ENCODE assay signal across 14 cellular contexts in the genomic region with DNA sequence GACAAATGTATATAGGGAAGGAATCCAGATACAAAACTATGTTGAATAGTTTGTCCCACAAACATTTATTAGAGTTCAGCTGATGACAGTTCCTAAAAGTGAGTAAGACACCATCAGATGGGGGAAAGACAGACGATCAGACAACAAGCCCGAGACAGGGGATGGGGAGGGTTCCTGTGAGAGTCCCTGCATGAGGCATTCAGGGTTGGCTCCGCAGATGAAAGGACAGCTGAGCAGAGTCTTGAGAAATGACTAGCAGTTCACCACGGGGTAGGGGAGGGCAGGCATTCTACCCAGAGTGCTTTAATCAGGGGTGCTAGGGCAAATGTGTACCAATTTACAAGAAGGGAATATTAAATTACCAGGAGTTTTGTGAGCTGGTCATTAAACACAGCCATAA. TPM values are rescaled to one million over a fixed set of nuclear protein-coding genes. Genes with fewer than 3 reads are reported as not detected.
DNase-seq lines count a peak whose midpoint lies in the region; ATAC-seq and TF ChIP-seq lines count a peak whose summit lies in the region.
"Had no signal": no experiment of that assay in that cellular context is flagged by ENCODE, and none has a peak within 500 bp of the region (broad histone marks: within the 10 kb centered on the region; RNA-seq: fewer than 3 reads in every experiment).

No MANE protein-coding gene starts in this region.

- no peaks in the 10 kb centered on the region for H3K9me2 ChIP-seq in SK-N-SH

- H3K36me3 ChIP-seq in SK-N-SH (replicated peaks in 1 of 2; ENCODE audit: control insufficient read depth in 1 of 2, insufficient read depth in 2 of 2, low read length in 1 of 2) (no peaks in the 10 kb centered on the region), mesenchymal stem cell (ENCODE audit: control insufficient read depth in 1 of 2, insufficient read depth in 2 of 2, low read depth in 1 of 2, low read length in 2 of 2) (no peaks in the 10 kb centered on the region)
- H3K36me3 ChIP-seq: spleen, upper lobe of left lung had no signal

- peaks cover 8% of the 10 kb centered on the region for H3F3A ChIP-seq in SK-N-SH (replicated peaks; ENCODE audit: insufficient read depth)

- no peak overlapping the region for H3K27ac Mint-ChIP-seq in HFFc6
- H3K27ac Mint-ChIP-seq: natural killer cell treated with Interleukin-12 subunit alpha and Interleukin-12 subunit beta and Interleukin-15 and Interleukin-18, amount 100 ng/mL, for 72 hours had no signal

- no peak overlapping the region for H3K4me2 ChIP-seq in SK-N-SH
- H3K4me2 ChIP-seq in mesenchymal stem cell (ENCODE audit: low read length, poor library complexity, severe bottlenecking), result no peak overlapping the region

- peaks cover 0 to 14% of the 10 kb centered on the region in 2 experiments; a peak in 2 of 4 replicates for H3K4me1 ChIP-seq in SK-N-SH (ENCODE audit: control insufficient read depth in 1 of 2, insufficient read depth in 2 of 2, low read depth in 1 of 2, low read length in 1 of 2)
- H3K4me1 ChIP-seq in mesenchymal stem cell (ENCODE audit: control insufficient read depth, insufficient read depth, low read depth, low read length), result peaks cover 2% of the 10 kb centered on the region
- H3K4me1 ChIP-seq: upper lobe of left lung had no signal

- intact Hi-C loops in left colon (cut with DNase I, micrococcal nuclease), result no loop called here

- H3K36me3 Mint-ChIP-seq in HFFc6 (ENCODE audit: low read depth), result 0 out of 2 replicates have a peak, but pooled peaks cover 3% of the 10 kb centered on the region

- H2AFZ ChIP-seq in SK-N-SH (ENCODE audit: low read depth), result no peak overlapping the region
- H2AFZ ChIP-seq in mesenchymal stem cell (ENCODE audit: low read depth, low read length), result no peak overlapping the region

- TF ChIP-seq EP300 in SK-N-SH (IDR thresholded peaks at IDR 0.05; ENCODE audit: borderline replicate concordance in 1 of 2, low read depth in 1 of 2, low read length in 1 of 2), result no peak

- CTCF ChIA-PET in SK-N-SH (lab: Yijun Ruan, JAX), result no interaction called here

- H3K27ac ChIP-seq in SK-N-SH (ENCODE audit: low read depth in 2 of 2, low read length in 1 of 2) (no peak overlapping the region), mesenchymal stem cell (ENCODE audit: low read length, poor library complexity, severe bottlenecking) (no peak overlapping the region)
- H3K27ac ChIP-seq: spleen, upper lobe of left lung had no signal

- H3K4me3 ChIP-seq in SK-N-SH (ENCODE audit: low read depth in 2 of 2, low read length in 1 of 2) (no peak overlapping the region), mesenchymal stem cell (ENCODE audit: insufficient read depth in 1 of 2, low read depth in 1 of 2, low read length in 2 of 2) (no peak overlapping the region)
- H3K4me3 ChIP-seq: spleen, upper lobe of left lung had no signal

- H3K9me3 ChIP-seq in SK-N-SH (no peaks in the 10 kb centered on the region), mesenchymal stem cell (ENCODE audit: control insufficient read depth, low read length) (no peaks in the 10 kb centered on the region)
- H3K9me3 ChIP-seq: spleen, upper lobe of left lung had no signal

- H4K20me1 ChIP-seq in SK-N-SH (ENCODE audit: insufficient read depth), result no peaks in the 10 kb centered on the region

- H3K9ac ChIP-seq in SK-N-SH, result no peak overlapping the region
- H3K9ac ChIP-seq in mesenchymal stem cell (ENCODE audit: low read length), result no peak overlapping the region

- H2BK15ac ChIP-seq in mesenchymal stem cell (ENCODE audit: low read depth, poor library complexity, severe bottlenecking), result no peak overlapping the region

- no peak overlapping the region for H3K4me3 Mint-ChIP-seq in HFFc6
- H3K4me3 Mint-ChIP-seq: natural killer cell treated with Interleukin-12 subunit alpha and Interleukin-12 subunit beta and Interleukin-15 and Interleukin-18, amount 100 ng/mL, for 72 hours had no signal

- DNase-seq in SK-N-SH, result no peak
- peak; percentile 10 for DNase-seq in activated T-cell treated with anti-CD3 and anti-CD28 coated beads for 48 hours (ENCODE audit: low read depth)
- peak; percentile 17 for DNase-seq in iris pigment epithelial cell (ENCODE audit: low read depth)
- DNase-seq in stimulated activated CD8-positive, alpha-beta memory T cell treated with anti-CD3 and anti-CD28 coated beads, Interleukin-15, amount 100 ng/mL, for 1 hour (ENCODE audit: low read depth), result peak; percentile 11
- DNase-seq in left colon, result no peak
- no peak for DNase-seq in HFFc6
- no peak for DNase-seq in mesenchymal stem cell
- DNase-seq: MM.1S, NCI-H510A, Right ventricle myocardium superior, spleen, upper lobe of left lung had no signal

- no peaks in the 10 kb centered on the region for H3K79me1 ChIP-seq in mesenchymal stem cell (replicated peaks; ENCODE audit: low read length, poor library complexity, severe bottlenecking)

- H3K14ac ChIP-seq in mesenchymal stem cell (ENCODE audit: low read length in 2 of 2), result no peak overlapping the region

- H3K79me2 ChIP-seq in SK-N-SH (ENCODE audit: insufficient read depth), result no peaks in the 10 kb centered on the region

- no peak overlapping the region for H2BK120ac ChIP-seq in mesenchymal stem cell (ENCODE audit: low read depth, low read length)

- H4K91ac ChIP-seq in mesenchymal stem cell (ENCODE audit: low read length), result no peak overlapping the region

- H3K23ac ChIP-seq in mesenchymal stem cell (ENCODE audit: low read length in 2 of 2), result no peak overlapping the region

- H3K18ac ChIP-seq in mesenchymal stem cell (ENCODE audit: low read depth in 1 of 2, low read length in 2 of 2), result no peak overlapping the region

- no peak overlapping the region for H2BK5ac ChIP-seq in mesenchymal stem cell (ENCODE audit: low read depth, low read length, poor library complexity, severe bottlenecking)

- H3K27me3 ChIP-seq in SK-N-SH (ENCODE audit: insufficient read depth), result no peaks in the 10 kb centered on the region
- peaks cover 0 to 6% of the 10 kb centered on the region in 2 experiments for H3K27me3 ChIP-seq in mesenchymal stem cell (ENCODE audit: control insufficient read depth in 1 of 2, insufficient read depth in 1 of 2, low read length in 2 of 2)
- H3K27me3 ChIP-seq: upper lobe of left lung had no signal

- H2AK5ac ChIP-seq in mesenchymal stem cell (ENCODE audit: low read length, severe bottlenecking), result no peak overlapping the region

- H4K8ac ChIP-seq in mesenchymal stem cell (ENCODE audit: low read length), result no peak overlapping the region

- WGBS in SK-N-SH (ENCODE audit: low lambda C conversion rate), result 29% methylated on average over 4 of the region's 4 CpGs
- WGBS in mesenchymal stem cell, result 72% methylated on average over 4 of the region's 4 CpGs

- ATAC-seq in HG03432 (IDR thresholded peaks at IDR 0.05; ENCODE audit: unreplicated experiment) (no peak), left colon (no peak)

- H2BK12ac ChIP-seq in mesenchymal stem cell (ENCODE audit: low read length in 2 of 2), result no peak overlapping the region

- TF ChIP-seq CTCF in SK-N-SH (IDR thresholded peaks at IDR 0.05) (no peak), HFFc6 (IDR thresholded peaks at IDR 0.05) (no peak)

- no peak overlapping the region for H3K4ac ChIP-seq in mesenchymal stem cell (ENCODE audit: low read depth in 1 of 2, low read length in 2 of 2)

- POLR2A ChIA-PET in SK-N-SH (lab: Yijun Ruan, JAX), result no interaction called here

- H3K4me1 Mint-ChIP-seq in HFFc6 (ENCODE audit: low read depth), result no peaks in the 10 kb centered on the region; the same call in 1 of the 2 replicates

- TF ChIP-seq RAD21 in SK-N-SH (IDR thresholded peaks at IDR 0.05; ENCODE audit: low read length), result no peak

- H3K9me3 Mint-ChIP-seq in HFFc6, result no peaks in the 10 kb centered on the region
- H3K9me3 Mint-ChIP-seq: natural killer cell treated with Interleukin-12 subunit alpha and Interleukin-12 subunit beta and Interleukin-15 and Interleukin-18, amount 100 ng/mL, for 72 hours had no signal

- peaks cover 28% of the 10 kb centered on the region for H3K27me3 Mint-ChIP-seq in HFFc6 (ENCODE audit: insufficient read depth)

TF ChIP-seq in SK-N-SH, 30 proteins besides CTCF, POLR2A, EP300 and RAD21:
- no peak for TF ChIP-seq TAF1 (IDR thresholded peaks at IDR 0.05; ENCODE audit: borderline replicate concordance, low read depth, low read length)
- TF ChIP-seq, protein P1, sequence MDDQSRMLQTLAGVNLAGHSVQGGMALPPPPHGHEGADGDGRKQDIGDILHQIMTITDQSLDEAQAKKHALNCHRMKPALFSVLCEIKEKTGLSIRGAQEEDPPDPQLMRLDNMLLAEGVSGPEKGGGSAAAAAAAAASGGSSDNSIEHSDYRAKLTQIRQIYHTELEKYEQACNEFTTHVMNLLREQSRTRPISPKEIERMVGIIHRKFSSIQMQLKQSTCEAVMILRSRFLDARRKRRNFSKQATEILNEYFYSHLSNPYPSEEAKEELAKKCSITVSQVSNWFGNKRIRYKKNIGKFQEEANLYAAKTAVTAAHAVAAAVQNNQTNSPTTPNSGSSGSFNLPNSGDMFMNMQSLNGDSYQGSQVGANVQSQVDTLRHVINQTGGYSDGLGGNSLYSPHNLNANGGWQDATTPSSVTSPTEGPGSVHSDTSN (IDR thresholded peaks at IDR 0.05), result peak; percentile 16; the same call in 1 of the 2 replicates

RNA-seq across cellular contexts. Expression of a gene that starts 28.0 kb away (rescaled TPM):
- polyA plus RNA-seq in SK-N-SH (2012; rRNA removed), result 0.64 and 0.86 TPM in 2 replicates
- polyA plus RNA-seq in SK-N-SH (2012; cell fraction: cytosol; rRNA removed), result 0.73 and 0.75 TPM in 2 replicates
- polyA plus RNA-seq in SK-N-SH (2012; cell fraction: nucleus; rRNA removed), result 0.23 and 0.77 TPM in 2 replicates
- total RNA-seq in left colon, result 1 to 10 TPM in 1 of 2 donors, under 1 TPM in 1; 0.89 to 4.0 TPM
- total RNA-seq in HFFc6 (2021; fragmentation: NEBNext Ultra II Directional; extraction: Animal tissue kit (Norgen Biotek cat#: 25700)), result under 1 TPM in 5 of 6 experiments, not detected in 1; 0.02 to 0.21 (median 0.05) TPM
- polyA plus RNA-seq in mesenchymal stem cell (2013, experiment 1 of 2), result 7.4 TPM
- polyA plus RNA-seq in mesenchymal stem cell (2013, experiment 2 of 2), result 7.3 TPM
- total RNA-seq: Right ventricle myocardium superior had no signal

Comparison
In these comparisons a context has a peak if more than half of its experiments do, and no peak if none do; other contexts are left out.
1. DNase-seq: peak in activated T-cell treated with anti-CD3 and anti-CD28 coated beads for 48 hours (single experiment), iris pigment epithelial cell (single experiment) and stimulated activated CD8-positive, alpha-beta memory T cell treated with anti-CD3 and anti-CD28 coated beads, Interleukin-15, amount 100 ng/mL, for 1 hour (single experiment); none in SK-N-SH (single experiment), left colon (0 of 2), HFFc6 (single experiment) and mesenchymal stem cell (single experiment).